In genomic region chr2:4891394-4891793, GRCh38 we compare ENCODE assay signal across 17 cellular contexts.
DNase-seq lines count a peak whose midpoint lies in the region; ATAC-seq lines count a peak whose summit lies in the region.
"Had no signal": no experiment of that assay in that cellular context is flagged by ENCODE, and none has a peak within 500 bp of the region (broad histone marks: within the 10 kb centered on the region; RNA-seq: fewer than 3 reads in every experiment).

No MANE protein-coding gene starts in this region.

- no peaks in the 10 kb centered on the region for H3K36me3 ChIP-seq in SK-N-MC (ENCODE audit: insufficient read depth, low read length)
- H3K36me3 ChIP-seq: BLaER1 treated with 17β-estradiol and CSF1 and Interleukin-3, amounts not matched to agents 10 nM and 100 nM had no signal

- no peak overlapping the region for H3K9ac ChIP-seq in SK-N-MC (ENCODE audit: insufficient read length)
- H3K9ac ChIP-seq: BLaER1 treated with 17β-estradiol and CSF1 and Interleukin-3, amounts not matched to agents 10 nM and 100 nM had no signal

- DNase-seq in COLO829 (ENCODE audit: low spot score) (peak; percentile 59), NCI-H460 (ENCODE audit: extremely low read depth, low read depth) (peak; percentile 67), SK-N-MC (ENCODE audit: low read depth, low spot score) (no peak)
- DNase-seq in activated CD4-positive, alpha-beta T cell treated with anti-CD3 and anti-CD28 coated beads, Interleukin-2, amount 50 U/mL, for 4 hours: no peak
- DNase-seq: AML-193; Caco-2; Calu3; CD4-positive, alpha-beta T cell; CD8-positive, alpha-beta memory T cell; DMS79 treated with DMSO at 0.1 percent for 48 hours; GF-D8 had no signal

- H3K27ac ChIP-seq in SK-N-MC: no peak overlapping the region
- H3K27ac ChIP-seq: 22Rv1; A549; BLaER1 treated with 17β-estradiol and CSF1 and Interleukin-3, amounts not matched to agents 10 nM and 100 nM; C4-2B had no signal

- no peak for ATAC-seq in HG03469 (IDR thresholded peaks at IDR 0.05; ENCODE audit: unreplicated experiment)
- ATAC-seq in GM21447 (IDR thresholded peaks at IDR 0.05; ENCODE audit: unreplicated experiment): no peak
- ATAC-seq: A549 had no signal

- no peaks in the 10 kb centered on the region for H3K9me3 ChIP-seq in SK-N-MC (ENCODE audit: low read depth, low read length)
- H3K9me3 ChIP-seq: BLaER1 treated with 17β-estradiol and CSF1 and Interleukin-3, amounts not matched to agents 10 nM and 100 nM had no signal

- 0 out of 2 replicates have a peak overlapping the region, but pooled peaks have one; percentile 14 for H3K4me3 ChIP-seq in SK-N-MC
- H3K4me3 ChIP-seq: A549; BLaER1 treated with 17β-estradiol and CSF1 and Interleukin-3, amounts not matched to agents 10 nM and 100 nM had no signal

Comparison
In these comparisons a context has a peak if more than half of its experiments do, and no peak if none do; other contexts are left out.
1. DNase-seq: peak in COLO829 (single experiment) and NCI-H460 (single experiment); none in SK-N-MC (single experiment) and activated CD4-positive, alpha-beta T cell treated with anti-CD3 and anti-CD28 coated beads, Interleukin-2, amount 50 U/mL, for 4 hours (0 of 2).